In the genomic region with DNA sequence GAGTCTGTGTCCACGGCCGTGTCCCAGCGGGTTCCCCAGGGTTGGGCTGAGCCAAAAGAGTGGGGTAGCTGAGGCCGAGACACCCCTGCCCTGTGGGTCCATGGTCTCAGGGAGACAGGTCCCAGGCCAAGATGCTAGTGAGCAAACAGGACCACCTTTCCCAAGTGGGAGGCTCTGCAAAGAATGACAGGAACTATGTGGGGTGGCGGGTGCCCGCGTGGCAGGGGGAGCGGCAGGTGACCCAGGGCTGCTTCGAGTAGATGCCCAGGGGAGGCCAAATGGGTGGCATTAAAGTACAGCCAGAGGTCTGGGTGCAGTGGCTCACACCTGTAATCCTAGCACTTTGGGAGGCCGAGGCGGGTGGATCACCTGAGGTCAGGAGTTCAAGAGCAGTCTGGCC, we compare ENCODE assay signal across 24 cellular contexts. TPM values are rescaled to one million over a fixed set of nuclear protein-coding genes. Genes with fewer than 3 reads are reported as not detected.
"Had no signal": no experiment of that assay in that cellular context is flagged by ENCODE, and none has a peak within 500 bp of the region (broad histone marks: within the 10 kb centered on the region; RNA-seq: fewer than 3 reads in every experiment).

No MANE protein-coding gene starts in this region.

- H3K27ac ChIP-seq: heart left ventricle, hepatocyte, left ventricle myocardium inferior, neural progenitor cell, ovary, prostate gland, sigmoid colon, spleen, tibial nerve, uterus had no signal

- H3K9me3 Mint-ChIP-seq: memory B cell; naive B cell; natural killer cell; nephron progenitor cell; neural progenitor cell; stimulated activated effector memory CD8-positive, alpha-beta T cell treated with anti-CD3 and anti-CD28 coated beads, Interleukin-12 subunit alpha, Interleukin-12 subunit beta, amount 100 ng/mL, for 72 hours; stimulated activated naive CD8-positive, alpha-beta T cell treated with anti-CD3 and anti-CD28 coated beads, Interleukin-15, Interleukin-2, amounts not matched to agents 100 ng/mL and 50 ng/mL, for 24 hours; type B pancreatic cell had no signal

- H2AFZ ChIP-seq: hepatocyte, neural progenitor cell had no signal

- DNase-seq: islet precursor cell; left ventricle myocardium inferior; naive B cell; natural killer cell; nephron progenitor cell; ovary; retina; right cardiac atrium; sigmoid colon; small intestine; spleen; stimulated activated CD4-positive, alpha-beta T cell treated with anti-CD3 and anti-CD28 coated beads, Interleukin-4, amount 100 ng/mL, for 24 hours; stimulated activated naive CD4-positive, alpha-beta T cell; uterus had no signal

- H3K4me3 Mint-ChIP-seq: memory B cell; naive B cell; natural killer cell; nephron progenitor cell; neural progenitor cell; stimulated activated effector memory CD8-positive, alpha-beta T cell treated with anti-CD3 and anti-CD28 coated beads, Interleukin-12 subunit alpha, Interleukin-12 subunit beta, amount 100 ng/mL, for 72 hours; stimulated activated naive CD8-positive, alpha-beta T cell treated with anti-CD3 and anti-CD28 coated beads, Interleukin-15, Interleukin-2, amounts not matched to agents 100 ng/mL and 50 ng/mL, for 24 hours; type B pancreatic cell had no signal

- H3K36me3 ChIP-seq: neural progenitor cell, ovary, prostate gland, uterus had no signal

- H3K4me3 ChIP-seq: heart left ventricle, hepatocyte, left ventricle myocardium inferior, neural progenitor cell, ovary, prostate gland, sigmoid colon, spleen, tibial nerve, uterus had no signal

- H3K4me2 ChIP-seq: hepatocyte, neural progenitor cell had no signal

- H3K27me3 Mint-ChIP-seq: memory B cell; naive B cell; stimulated activated naive CD8-positive, alpha-beta T cell treated with anti-CD3 and anti-CD28 coated beads, Interleukin-15, Interleukin-2, amounts not matched to agents 100 ng/mL and 50 ng/mL, for 24 hours; type B pancreatic cell had no signal

- H3K9ac ChIP-seq: neural progenitor cell had no signal

- FAIRE-seq: small intestine had no signal

- H3K27me3 ChIP-seq: heart left ventricle, hepatocyte, neural progenitor cell, ovary, sigmoid colon, spleen, tibial nerve, uterus had no signal

- ATAC-seq: heart left ventricle; natural killer cell; right cardiac atrium; stimulated activated effector memory CD8-positive, alpha-beta T cell treated with anti-CD3 and anti-CD28 coated beads, Interleukin-12 subunit alpha, Interleukin-12 subunit beta, amount 100 ng/mL, for 72 hours had no signal

- H3K9me3 ChIP-seq: heart left ventricle, left ventricle myocardium inferior, ovary, prostate gland, sigmoid colon, spleen, tibial nerve, uterus had no signal

- H3K4me1 ChIP-seq: prostate gland, uterus had no signal

- H3K27ac Mint-ChIP-seq: memory B cell; natural killer cell; stimulated activated naive CD8-positive, alpha-beta T cell treated with anti-CD3 and anti-CD28 coated beads, Interleukin-15, Interleukin-2, amounts not matched to agents 100 ng/mL and 50 ng/mL, for 24 hours; type B pancreatic cell had no signal

- H3K36me3 Mint-ChIP-seq: naive B cell; natural killer cell; stimulated activated effector memory CD8-positive, alpha-beta T cell treated with anti-CD3 and anti-CD28 coated beads, Interleukin-12 subunit alpha, Interleukin-12 subunit beta, amount 100 ng/mL, for 72 hours; type B pancreatic cell had no signal

RNA-seq across cellular contexts. Expression of a gene that starts 38.0 kb away (rescaled TPM):
- total RNA-seq: hepatocyte, lung microvascular endothelial cell had no signal
